ENCODE assay signal across 24 cellular contexts in genomic region chr16:31727553-31727952, GRCh38.
"Had no signal": no experiment of that assay in that cellular context is flagged by ENCODE, and none has a peak within 500 bp of the region (broad histone marks: within the 10 kb centered on the region; RNA-seq: fewer than 3 reads in every experiment).

No MANE protein-coding gene starts in this region.

- H3K4me1 Mint-ChIP-seq: nephron, neural progenitor cell had no signal

- H3K4me3 Mint-ChIP-seq: natural killer cell; nephron; neural progenitor cell; stimulated activated naive B cell treated with anti-CD40 and anti-IgM and Interleukin-4, amounts not matched to agents 10 μg/mL and 1 μg/mL and 100 μg/mL, for 72 hours; stimulated activated naive CD8-positive, alpha-beta T cell treated with anti-CD3 and anti-CD28 coated beads, Interleukin-15, Interleukin-2, amounts not matched to agents 100 ng/mL and 50 ng/mL, for 24 hours had no signal

- H3K27me3 Mint-ChIP-seq: progenitor cell of endocrine pancreas; stimulated activated naive B cell treated with anti-CD40 and anti-IgM and Interleukin-4, amounts not matched to agents 10 μg/mL and 1 μg/mL and 100 μg/mL, for 72 hours; stimulated activated naive CD8-positive, alpha-beta T cell treated with anti-CD3 and anti-CD28 coated beads, Interleukin-15, Interleukin-2, amounts not matched to agents 100 ng/mL and 50 ng/mL, for 24 hours had no signal

- DNase-seq: natural killer cell; occipital lobe; ovary; posterior cingulate gyrus; psoas muscle; right cardiac atrium; right lobe of liver; sigmoid colon; small intestine; stimulated activated CD4-positive, alpha-beta T cell treated with anti-CD3 and anti-CD28 coated beads, Interleukin-15, amount 100 ng/mL, for 24 hours; stimulated activated CD4-positive, alpha-beta T cell treated with anti-CD3 and anti-CD28 coated beads, Interleukin-2, amount 100 ng/mL, for 24 hours; stimulated activated CD4-positive, alpha-beta T cell treated with anti-CD3 and anti-CD28 coated beads, Interleukin-2, amount 100 ng/mL, for 48 hours; stimulated activated CD4-positive, alpha-beta T cell treated with anti-CD3 and anti-CD28 coated beads, Interleukin-4, amount 100 ng/mL, for 4 hours; stimulated activated CD8-positive, alpha-beta memory T cell treated with anti-CD3 and anti-CD28 coated beads, Interleukin-4, amount 100 ng/mL, for 48 hours; stimulated activated naive B cell treated with anti-CD40 and anti-IgM and Interleukin-4, amounts not matched to agents 10 μg/mL and 1 μg/mL and 100 μg/mL, for 72 hours; stimulated activated naive CD4-positive, alpha-beta T cell treated with Interleukin-2 at 50 U/mL for 16 hours; stomach; thyroid gland; trophoblast cell; upper lobe of left lung had no signal

- H3K9me3 Mint-ChIP-seq: natural killer cell had no signal

- ATAC-seq: natural killer cell; psoas muscle; right cardiac atrium; right lobe of liver; stimulated activated naive B cell treated with anti-CD40 and anti-IgM and Interleukin-4, amounts not matched to agents 10 μg/mL and 1 μg/mL and 100 μg/mL, for 72 hours had no signal

- H3K27ac Mint-ChIP-seq: nephron; neural progenitor cell; stimulated activated naive B cell treated with anti-CD40 and anti-IgM and Interleukin-4, amounts not matched to agents 10 μg/mL and 1 μg/mL and 100 μg/mL, for 72 hours; stimulated activated naive CD8-positive, alpha-beta T cell treated with anti-CD3 and anti-CD28 coated beads, Interleukin-15, Interleukin-2, amounts not matched to agents 100 ng/mL and 50 ng/mL, for 24 hours had no signal
